Comparison of ENCODE assay signal across 8 cellular contexts in the genomic region with DNA sequence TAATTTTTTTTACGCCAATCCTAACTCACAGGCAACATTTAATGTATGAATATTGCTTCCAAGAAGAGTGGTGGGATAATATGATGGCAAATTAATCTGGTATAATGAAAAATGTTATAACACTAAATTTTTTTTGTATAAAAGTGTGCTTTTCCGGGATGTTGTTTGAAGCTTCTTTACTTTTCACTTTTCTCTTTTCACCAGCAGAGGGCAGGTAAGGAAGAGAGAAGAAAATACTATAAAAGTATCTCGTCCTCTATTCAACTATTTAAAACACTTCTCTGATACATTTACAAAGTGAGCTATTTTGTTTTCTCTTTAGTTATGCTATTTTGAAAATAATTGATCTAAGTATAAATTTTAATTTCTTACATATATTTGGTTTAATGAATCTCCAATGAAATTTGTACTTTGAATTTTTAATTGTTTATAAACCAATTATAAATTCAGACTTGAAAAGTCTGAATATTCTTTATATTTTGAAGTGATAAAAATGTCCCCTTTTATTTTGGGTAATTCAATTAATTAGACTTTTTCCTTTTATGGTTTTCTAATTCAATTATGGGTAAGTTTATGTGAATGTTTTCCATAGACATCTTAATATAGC. TPM values are rescaled to one million over a fixed set of nuclear protein-coding genes. Genes with fewer than 3 reads are reported as not detected.
A peak's percentile ranks its signal among the peaks of the same experiment; 100 is the strongest.
DNase-seq lines count a peak whose midpoint lies in the region; ATAC-seq and TF ChIP-seq lines count a peak whose summit lies in the region.

No MANE protein-coding gene starts in this region.

- WGBS in liver, result 29% methylated on average over 3 of the region's 3 CpGs

- H3K4me3 Mint-ChIP-seq in naive thymus-derived CD4-positive, alpha-beta T cell, result no peak overlapping the region

- no peak for ATAC-seq in naive thymus-derived CD4-positive, alpha-beta T cell

- no peak overlapping the region for H3K4me3 ChIP-seq in liver (ENCODE audit: low read depth in 1 of 3, low read length in 3 of 3)
- no peak overlapping the region for H3K4me3 ChIP-seq in naive thymus-derived CD4-positive, alpha-beta T cell (ENCODE audit: low read length)

- H3K4me1 Mint-ChIP-seq in naive thymus-derived CD4-positive, alpha-beta T cell, result no peaks in the 10 kb centered on the region

- H3K4me1 ChIP-seq in liver (ENCODE audit: control insufficient read depth in 4 of 4, insufficient read depth in 4 of 4, low read length in 3 of 4), result no peaks in the 10 kb centered on the region
- H3K4me1 ChIP-seq in naive thymus-derived CD4-positive, alpha-beta T cell (ENCODE audit: control insufficient read depth in 2 of 2, insufficient read depth in 2 of 2, low read length in 2 of 2), result no peaks in the 10 kb centered on the region

- no peaks in the 10 kb centered on the region for H3K9me3 ChIP-seq in liver (ENCODE audit: control insufficient read depth in 4 of 4, low read length in 3 of 4)
- H3K9me3 ChIP-seq in naive thymus-derived CD4-positive, alpha-beta T cell (ENCODE audit: control insufficient read depth in 2 of 3, low read length in 3 of 3), result no peaks in the 10 kb centered on the region

- H3K27me3 Mint-ChIP-seq in naive thymus-derived CD4-positive, alpha-beta T cell, result no peaks in the 10 kb centered on the region

- H3K9me3 Mint-ChIP-seq in naive thymus-derived CD4-positive, alpha-beta T cell, result peaks cover 0 to 9% (median 0%) of the 10 kb centered on the region in 11 donors

- H3K36me3 Mint-ChIP-seq in naive thymus-derived CD4-positive, alpha-beta T cell, result no peaks in the 10 kb centered on the region

- no peak overlapping the region for H3K9ac ChIP-seq in liver (ENCODE audit: low read depth in 1 of 2, low read length in 2 of 2)

- H3K27me3 ChIP-seq in liver (ENCODE audit: control insufficient read depth in 4 of 4, insufficient read depth in 4 of 4, low read length in 3 of 4), result no peaks in the 10 kb centered on the region
- no peaks in the 10 kb centered on the region for H3K27me3 ChIP-seq in naive thymus-derived CD4-positive, alpha-beta T cell (ENCODE audit: control insufficient read depth in 2 of 2, insufficient read depth in 2 of 2, low read length in 2 of 2)

- peak; percentile 81 to 84 for TF ChIP-seq RAD21 in liver (IDR thresholded peaks at IDR 0.05)

- peak; percentile 59 for TF ChIP-seq CTCF in liver (IDR thresholded peaks at IDR 0.05; ENCODE audit: low read depth, low read length, missing input control)

- CTCF ChIA-PET in naive thymus-derived CD4-positive, alpha-beta T cell (lab: Charles Lee), result no interaction called here

- no peaks in the 10 kb centered on the region for H3K36me3 ChIP-seq in liver (ENCODE audit: control insufficient read depth in 4 of 4, insufficient read depth in 3 of 4, low read depth in 1 of 4, low read length in 3 of 4)
- H3K36me3 ChIP-seq in naive thymus-derived CD4-positive, alpha-beta T cell (ENCODE audit: control insufficient read depth in 2 of 3, insufficient read depth in 3 of 3, low read length in 3 of 3), result no peaks in the 10 kb centered on the region

- intact Hi-C loops in naive thymus-derived CD4-positive, alpha-beta T cell (cut with micrococcal nuclease), result loop anchor here in 1 of 2 donors (1.0 to 10.0 kb wide), 3 partner anchors 257 to 738 kb away; no protein-coding TSS in a partner anchor

- no peak overlapping the region for H3K27ac ChIP-seq in liver (ENCODE audit: low read depth in 1 of 2, low read length in 2 of 2)
- H3K27ac ChIP-seq in naive thymus-derived CD4-positive, alpha-beta T cell (ENCODE audit: low read depth, low read length), result no peak overlapping the region

- no peak overlapping the region for H3K27ac Mint-ChIP-seq in naive thymus-derived CD4-positive, alpha-beta T cell

- peak; percentile 22 for DNase-seq in NCI-H510A treated with DMSO at 0.1 percent for 48 hours (lab: John Stamatoyannopoulos, UW)
- no peak for DNase-seq in NCI-H510A (lab: John Stamatoyannopoulos, UW)
- peak; percentile 44 for DNase-seq in M059J (ENCODE audit: low read depth)
- DNase-seq in amniotic stem cell (lab: John Stamatoyannopoulos, UW), result peak; percentile 19
- no peak for DNase-seq in cortex of kidney (lab: John Stamatoyannopoulos, UW)
- DNase-seq in activated T-cell treated with anti-CD3 and anti-CD28 coated beads, Interleukin-2, amount 50 U/mL, for 1 hour, result no peak
- no peak for DNase-seq in naive thymus-derived CD4-positive, alpha-beta T cell

- POLR2A ChIA-PET in naive thymus-derived CD4-positive, alpha-beta T cell (lab: Charles Lee), result no interaction called here

TF ChIP-seq in liver, 16 proteins besides CTCF, POLR2A, EP300 and RAD21:
- no peak for TF ChIP-seq GABPA (IDR thresholded peaks at IDR 0.05 in 1 of 2, conservative IDR thresholded peaks at IDR 0.05 in 1 of 2)
- TF ChIP-seq, protein P1, sequence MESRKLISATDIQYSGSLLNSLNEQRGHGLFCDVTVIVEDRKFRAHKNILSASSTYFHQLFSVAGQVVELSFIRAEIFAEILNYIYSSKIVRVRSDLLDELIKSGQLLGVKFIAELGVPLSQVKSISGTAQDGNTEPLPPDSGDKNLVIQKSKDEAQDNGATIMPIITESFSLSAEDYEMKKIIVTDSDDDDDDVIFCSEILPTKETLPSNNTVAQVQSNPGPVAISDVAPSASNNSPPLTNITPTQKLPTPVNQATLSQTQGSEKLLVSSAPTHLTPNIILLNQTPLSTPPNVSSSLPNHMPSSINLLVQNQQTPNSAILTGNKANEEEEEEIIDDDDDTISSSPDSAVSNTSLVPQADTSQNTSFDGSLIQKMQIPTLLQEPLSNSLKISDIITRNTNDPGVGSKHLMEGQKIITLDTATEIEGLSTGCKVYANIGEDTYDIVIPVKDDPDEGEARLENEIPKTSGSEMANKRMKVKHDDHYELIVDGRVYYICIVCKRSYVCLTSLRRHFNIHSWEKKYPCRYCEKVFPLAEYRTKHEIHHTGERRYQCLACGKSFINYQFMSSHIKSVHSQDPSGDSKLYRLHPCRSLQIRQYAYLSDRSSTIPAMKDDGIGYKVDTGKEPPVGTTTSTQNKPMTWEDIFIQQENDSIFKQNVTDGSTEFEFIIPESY (IDR thresholded peaks at IDR 0.05), result no peak
- no peak for TF ChIP-seq NR2F2 (IDR thresholded peaks at IDR 0.05)
- TF ChIP-seq HNF4G (IDR thresholded peaks at IDR 0.05), result no peak
- TF ChIP-seq JUND (IDR thresholded peaks at IDR 0.05), result no peak

RNA-seq across cellular contexts. Expression of gene CFTR, which starts 20.7 kb away (rescaled TPM):
- total RNA-seq in M059J (2014; rRNA removed; shearing (Covaris generic)), result 0.10 TPM in 1 of 2 replicates, not detected in the other
- 10 to 100 TPM in 1 of 2 donors, under 1 TPM in 1; 0.75 to 10.5 TPM for total RNA-seq in liver
- 1 to 10 TPM in 1 of 2 donors, under 1 TPM in 1; 0.98 to 1.6 TPM for polyA plus RNA-seq in liver
- not detected for total RNA-seq in naive thymus-derived CD4-positive, alpha-beta T cell
- polyA plus RNA-seq in naive thymus-derived CD4-positive, alpha-beta T cell, result not detected

RNA-seq across cellular contexts. Expression of gene ASZ1, which starts 31.8 kb away (rescaled TPM):
- not detected in 2 replicates for total RNA-seq in M059J (2014; rRNA removed; shearing (Covaris generic))
- total RNA-seq in liver, result under 1 TPM in 1 of 2 donors, not detected in 1; 0.08 TPM
- not detected for polyA plus RNA-seq in liver
- total RNA-seq in naive thymus-derived CD4-positive, alpha-beta T cell, result not detected
- polyA plus RNA-seq in naive thymus-derived CD4-positive, alpha-beta T cell, result not detected

Comparison
In these comparisons a context has a peak if more than half of its experiments do, and no peak if none do; other contexts are left out.
1. DNase-seq: peak in NCI-H510A treated with DMSO at 0.1 percent for 48 hours (single experiment), M059J (single experiment) and amniotic stem cell (single experiment); none in NCI-H510A (single experiment), cortex of kidney (single experiment), activated T-cell treated with anti-CD3 and anti-CD28 coated beads, Interleukin-2, amount 50 U/mL, for 1 hour (single experiment) and naive thymus-derived CD4-positive, alpha-beta T cell (0 of 9).